Comparison of ENCODE assay signal across 8 cellular contexts in the genomic region with DNA sequence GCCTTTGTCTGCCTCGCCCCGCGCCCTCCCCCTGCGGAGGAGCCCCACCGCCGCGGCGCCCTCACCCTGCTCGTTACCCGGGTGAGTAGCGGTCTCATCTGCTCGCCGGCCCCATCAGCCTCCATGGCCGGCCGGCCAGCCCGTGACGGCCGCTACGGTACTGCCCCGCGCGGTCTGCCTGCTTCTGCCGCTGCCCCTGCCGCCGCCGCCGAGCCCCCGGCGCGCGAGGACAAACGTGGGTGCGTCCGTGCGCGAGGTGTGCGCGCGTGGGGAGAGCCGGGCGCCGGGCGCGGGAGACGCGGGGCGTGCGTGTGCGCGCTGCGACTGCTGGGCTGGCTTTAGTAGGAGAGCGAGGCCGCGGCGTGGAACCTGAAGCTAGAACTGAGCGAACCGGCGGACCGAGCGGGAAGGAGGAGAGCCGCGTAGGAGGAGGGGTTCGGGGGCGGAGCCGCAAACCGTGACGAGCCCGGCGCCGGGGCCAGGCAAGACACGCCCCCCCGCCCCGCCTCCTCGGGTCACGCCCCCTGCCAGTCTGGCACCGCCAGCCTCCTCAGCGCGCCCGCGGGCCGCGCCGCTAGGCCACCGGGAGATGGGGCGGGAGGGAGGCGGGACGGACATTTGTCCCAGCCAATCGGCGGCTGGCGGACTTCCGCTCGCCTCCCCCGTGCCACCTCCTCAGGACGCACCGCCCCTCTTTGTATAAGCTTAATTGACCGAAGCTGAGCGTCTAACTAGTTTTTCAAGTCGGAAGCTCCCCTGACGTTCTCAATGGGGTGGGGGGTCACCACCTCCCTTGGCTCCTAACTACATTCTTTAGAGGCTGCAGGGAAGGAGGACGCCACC. TPM values are rescaled to one million over a fixed set of nuclear protein-coding genes. Genes with fewer than 3 reads are reported as not detected.
DNase-seq lines count a peak whose midpoint lies in the region; ATAC-seq and TF ChIP-seq lines count a peak whose summit lies in the region.

SLC4A7 (minus strand) TSS at position 383 of the 843 bp plus-strand sequence; CDS start at position 125, 258 bp downstream.

- H3K27me3 ChIP-seq in dorsolateral prefrontal cortex, result no peaks in the 10 kb centered on the region

- peak within 1 kb of the TSS; percentile 99 to 100 for H3K4me3 Mint-ChIP-seq in CD14-positive monocyte
- H3K4me3 Mint-ChIP-seq in activated CD4-positive, alpha-beta memory T cell treated with anti-CD3 and anti-CD28 coated beads for 36 hours, result peak within 1 kb of the TSS; percentile 100

- H3K36me3 Mint-ChIP-seq in CD14-positive monocyte, result peaks cover 0 to 1% of the 10 kb centered on the region in 2 donors
- H3K36me3 Mint-ChIP-seq in activated CD4-positive, alpha-beta memory T cell treated with anti-CD3 and anti-CD28 coated beads for 36 hours, result peaks cover 18% of the 10 kb centered on the region

- H3K9me3 Mint-ChIP-seq in CD14-positive monocyte, result no peaks in the 10 kb centered on the region
- no peaks in the 10 kb centered on the region for H3K9me3 Mint-ChIP-seq in activated CD4-positive, alpha-beta memory T cell treated with anti-CD3 and anti-CD28 coated beads for 36 hours

- CTCF ChIA-PET in activated CD4-positive, alpha-beta memory T cell treated with anti-CD3 and anti-CD28 coated beads for 36 hours (lab: Charles Lee), result interaction anchor here (0.7 to 3.5 kb wide), 9 partner anchors 10 to 197 kb away, joined by 3 to 10 read pairs (median 4); no protein-coding TSS in a partner anchor

- peak; percentile 97 for DNase-seq in CD14-positive monocyte (ENCODE audit: low spot score)
- DNase-seq in NCI-H82 (lab: John Stamatoyannopoulos, UW), result peak; percentile 96
- DNase-seq in activated CD4-positive, alpha-beta memory T cell treated with anti-CD3 and anti-CD28 coated beads for 36 hours, result peak; percentile 99
- DNase-seq in dorsolateral prefrontal cortex, result peak; percentile 96 to 99 (median 98)
- DNase-seq in lower leg skin (ENCODE audit: low spot score in 2 of 2), result peak; percentile 96 to 100
- peak; percentile 99 for DNase-seq in stimulated activated CD4-positive, alpha-beta T cell treated with anti-CD3 and anti-CD28 coated beads, Interleukin-4, amount 100 ng/mL, for 48 hours (ENCODE audit: low read depth in 2 of 2)

- ATAC-seq in GM19397 (IDR thresholded peaks at IDR 0.05; ENCODE audit: unreplicated experiment) (peak; percentile 94), HG03571 (IDR thresholded peaks at IDR 0.05; ENCODE audit: unreplicated experiment) (peak; percentile 92)

- TF ChIP-seq CTCF in CD14-positive monocyte (IDR thresholded peaks at IDR 0.05) (no peak), dorsolateral prefrontal cortex (IDR thresholded peaks at IDR 0.05 in 54 of 56, conservative IDR thresholded peaks at IDR 0.05 in 2 of 56; ENCODE audit: low read depth in 1 of 56, partially characterized antibody in 56 of 56) (peak in 31 of 56 donors; percentile 5 to 59 (median 30)), lower leg skin (IDR thresholded peaks at IDR 0.05) (no peak)

- peak within 1 kb of the TSS; percentile 79 to 96 (median 94) for H3K27ac Mint-ChIP-seq in CD14-positive monocyte
- peak within 1 kb of the TSS; percentile 96 for H3K27ac Mint-ChIP-seq in activated CD4-positive, alpha-beta memory T cell treated with anti-CD3 and anti-CD28 coated beads for 36 hours

- 0 to 1% methylated on average over 31 to 73 of the region's 100 CpGs for WGBS in lower leg skin, 2 donors

- intact Hi-C loops in CD14-positive monocyte (cut with micrococcal nuclease) (loop anchor here (5.0 to 10.0 kb wide), 5 partner anchors 48 to 863 kb away; partner anchors contain the start of genes NEK10 (in 2 of the 2), AZI2 (in 1 of the 2) and ZCWPW2 (in 1 of the 2)), dorsolateral prefrontal cortex (cut with DNase I) (loop anchor here (10.0 kb wide), 5 partner anchors 51 to 861 kb away; partner anchors contain the start of genes AZI2 (in 1 of the 2), CMC1 (in 1 of the 2) and ZCWPW2 (in 1 of the 2)), lower leg skin (cut with DNase I; ENCODE audit: low total_unique reads) (no loop called here)
- intact Hi-C loops in activated CD4-positive, alpha-beta memory T cell treated with anti-CD3 and anti-CD28 coated beads for 36 hours (cut with micrococcal nuclease), result loop anchor here (1.0 to 5.0 kb wide), 10 partner anchors 17 to 865 kb away; partner anchors contain the start of genes CMC1 and NEK10

- peak in 1 of 2 donors; percentile 82 for TF ChIP-seq POLR2A in lower leg skin (IDR thresholded peaks at IDR 0.05)

- peak within 1 kb of the TSS; percentile 46 to 97 (median 89) for H3K27ac ChIP-seq in dorsolateral prefrontal cortex

- H3K27me3 Mint-ChIP-seq in CD14-positive monocyte (ENCODE audit: low read depth in 3 of 3), result peaks cover 0 to 1% (median 0%) of the 10 kb centered on the region in 3 donors
- no peaks in the 10 kb centered on the region for H3K27me3 Mint-ChIP-seq in activated CD4-positive, alpha-beta memory T cell treated with anti-CD3 and anti-CD28 coated beads for 36 hours

- H3K4me3 ChIP-seq in dorsolateral prefrontal cortex, result peak within 1 kb of the TSS; percentile 62 to 95 (median 82)
- peak within 1 kb of the TSS; percentile 93 for H3K4me3 ChIP-seq in lower leg skin (ENCODE audit: low read depth, poor library complexity, severe bottlenecking)

- peaks cover 31% of the 10 kb centered on the region for H3K4me1 Mint-ChIP-seq in CD14-positive monocyte
- H3K4me1 Mint-ChIP-seq in activated CD4-positive, alpha-beta memory T cell treated with anti-CD3 and anti-CD28 coated beads for 36 hours (ENCODE audit: low read depth), result peaks cover 28% of the 10 kb centered on the region

- POLR2A ChIA-PET in activated CD4-positive, alpha-beta memory T cell treated with anti-CD3 and anti-CD28 coated beads for 36 hours (lab: Charles Lee), result interaction anchor here (0.6 to 2.0 kb wide), 7 partner anchors 49 to 865 kb away, joined by 3 to 7 read pairs (median 4); partner anchors contain the start of genes AZI2 and ZCWPW2

RNA-seq across cellular contexts. Expression of gene SLC4A7, which starts in this region (rescaled TPM):
- 1 to 10 TPM; 5.4 to 5.5 TPM for polyA plus RNA-seq in CD14-positive monocyte
- 10 to 100 TPM; 62.1 to 62.3 TPM for total RNA-seq in activated CD4-positive, alpha-beta memory T cell treated with anti-CD3 and anti-CD28 coated beads for 36 hours
- total RNA-seq in dorsolateral prefrontal cortex (10 to 100 TPM; 23.8 to 95.2 (median 65.4) TPM), lower leg skin (10 to 100 TPM in 2 of 4 donors, 1 to 10 TPM in 2; 3.8 to 11.4 (median 9.9) TPM)

Comparison
In these comparisons a context has a peak if more than half of its experiments do, and no peak if none do; other contexts are left out.
1. Peak in every context shown above with its lines: DNase-seq, ATAC-seq, H3K4me3 ChIP-seq and H3K27ac ChIP-seq.
2. CTCF ChIP-seq: peak in dorsolateral prefrontal cortex (31 of 56); none in CD14-positive monocyte (single experiment) and lower leg skin (0 of 3).